In the genomic region with DNA sequence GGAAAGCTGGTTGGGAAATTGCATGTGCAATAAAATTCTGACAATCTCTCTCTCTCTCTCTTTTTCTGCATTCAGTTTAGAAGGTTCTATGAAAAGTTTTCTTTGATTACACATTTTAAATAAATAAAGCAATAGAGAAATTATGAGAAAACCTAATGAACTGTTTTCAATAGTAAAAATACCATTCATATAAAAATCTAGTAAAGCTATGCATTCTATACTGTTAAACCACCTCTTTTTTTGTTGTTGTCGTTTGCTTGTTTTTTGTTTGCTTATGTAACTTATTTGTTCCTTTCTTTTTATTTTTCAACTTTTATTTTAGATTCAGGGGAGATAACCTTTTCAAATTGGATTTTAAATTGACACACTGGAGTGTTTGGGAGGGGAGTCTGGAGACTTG, we compare ENCODE assay signal across 1 cellular context.
TF ChIP-seq lines count a peak whose summit lies in the region.

No MANE protein-coding gene starts in this region.

TF ChIP-seq in HepG2, 621 proteins besides CTCF, POLR2A, EP300 and RAD21:
- TF ChIP-seq BRCA1 (CRISPR knock-in tag; IDR thresholded peaks at IDR 0.05) (no peak), ARNT (IDR thresholded peaks at IDR 0.05) (no peak), NFIC (IDR thresholded peaks at IDR 0.05; ENCODE audit: low read length) (no peak), ZNF598 (CRISPR knock-in tag; IDR thresholded peaks at IDR 0.05; ENCODE audit: borderline replicate concordance) (no peak), NAIF1 (CRISPR knock-in tag; IDR thresholded peaks at IDR 0.05; ENCODE audit: borderline replicate concordance) (no peak), MEIS2 (CRISPR knock-in tag; IDR thresholded peaks at IDR 0.05) (no peak), YEATS4 (CRISPR knock-in tag; IDR thresholded peaks at IDR 0.05; ENCODE audit: borderline replicate concordance) (no peak), REXO4 (CRISPR knock-in tag; IDR thresholded peaks at IDR 0.05; ENCODE audit: borderline replicate concordance) (no peak), ARNTL (CRISPR knock-in tag; IDR thresholded peaks at IDR 0.05) (no peak), ZSCAN31 (CRISPR knock-in tag; IDR thresholded peaks at IDR 0.05; ENCODE audit: low read depth) (no peak), HNRNPK (IDR thresholded peaks at IDR 0.05; ENCODE audit: low read depth, low read length, poor library complexity, severe bottlenecking) (no peak)
- TF ChIP-seq, protein P1, sequence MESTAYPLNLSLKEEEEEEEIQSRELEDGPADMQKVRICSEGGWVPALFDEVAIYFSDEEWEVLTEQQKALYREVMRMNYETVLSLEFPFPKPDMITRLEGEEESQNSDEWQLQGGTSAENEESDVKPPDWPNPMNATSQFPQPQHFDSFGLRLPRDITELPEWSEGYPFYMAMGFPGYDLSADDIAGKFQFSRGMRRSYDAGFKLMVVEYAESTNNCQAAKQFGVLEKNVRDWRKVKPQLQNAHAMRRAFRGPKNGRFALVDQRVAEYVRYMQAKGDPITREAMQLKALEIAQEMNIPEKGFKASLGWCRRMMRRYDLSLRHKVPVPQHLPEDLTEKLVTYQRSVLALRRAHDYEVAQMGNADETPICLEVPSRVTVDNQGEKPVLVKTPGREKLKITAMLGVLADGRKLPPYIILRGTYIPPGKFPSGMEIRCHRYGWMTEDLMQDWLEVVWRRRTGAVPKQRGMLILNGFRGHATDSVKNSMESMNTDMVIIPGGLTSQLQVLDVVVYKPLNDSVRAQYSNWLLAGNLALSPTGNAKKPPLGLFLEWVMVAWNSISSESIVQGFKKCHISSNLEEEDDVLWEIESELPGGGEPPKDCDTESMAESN (CRISPR knock-in tag; conservative IDR thresholded peaks at IDR 0.05): no peak
- TF ChIP-seq, protein P2, sequence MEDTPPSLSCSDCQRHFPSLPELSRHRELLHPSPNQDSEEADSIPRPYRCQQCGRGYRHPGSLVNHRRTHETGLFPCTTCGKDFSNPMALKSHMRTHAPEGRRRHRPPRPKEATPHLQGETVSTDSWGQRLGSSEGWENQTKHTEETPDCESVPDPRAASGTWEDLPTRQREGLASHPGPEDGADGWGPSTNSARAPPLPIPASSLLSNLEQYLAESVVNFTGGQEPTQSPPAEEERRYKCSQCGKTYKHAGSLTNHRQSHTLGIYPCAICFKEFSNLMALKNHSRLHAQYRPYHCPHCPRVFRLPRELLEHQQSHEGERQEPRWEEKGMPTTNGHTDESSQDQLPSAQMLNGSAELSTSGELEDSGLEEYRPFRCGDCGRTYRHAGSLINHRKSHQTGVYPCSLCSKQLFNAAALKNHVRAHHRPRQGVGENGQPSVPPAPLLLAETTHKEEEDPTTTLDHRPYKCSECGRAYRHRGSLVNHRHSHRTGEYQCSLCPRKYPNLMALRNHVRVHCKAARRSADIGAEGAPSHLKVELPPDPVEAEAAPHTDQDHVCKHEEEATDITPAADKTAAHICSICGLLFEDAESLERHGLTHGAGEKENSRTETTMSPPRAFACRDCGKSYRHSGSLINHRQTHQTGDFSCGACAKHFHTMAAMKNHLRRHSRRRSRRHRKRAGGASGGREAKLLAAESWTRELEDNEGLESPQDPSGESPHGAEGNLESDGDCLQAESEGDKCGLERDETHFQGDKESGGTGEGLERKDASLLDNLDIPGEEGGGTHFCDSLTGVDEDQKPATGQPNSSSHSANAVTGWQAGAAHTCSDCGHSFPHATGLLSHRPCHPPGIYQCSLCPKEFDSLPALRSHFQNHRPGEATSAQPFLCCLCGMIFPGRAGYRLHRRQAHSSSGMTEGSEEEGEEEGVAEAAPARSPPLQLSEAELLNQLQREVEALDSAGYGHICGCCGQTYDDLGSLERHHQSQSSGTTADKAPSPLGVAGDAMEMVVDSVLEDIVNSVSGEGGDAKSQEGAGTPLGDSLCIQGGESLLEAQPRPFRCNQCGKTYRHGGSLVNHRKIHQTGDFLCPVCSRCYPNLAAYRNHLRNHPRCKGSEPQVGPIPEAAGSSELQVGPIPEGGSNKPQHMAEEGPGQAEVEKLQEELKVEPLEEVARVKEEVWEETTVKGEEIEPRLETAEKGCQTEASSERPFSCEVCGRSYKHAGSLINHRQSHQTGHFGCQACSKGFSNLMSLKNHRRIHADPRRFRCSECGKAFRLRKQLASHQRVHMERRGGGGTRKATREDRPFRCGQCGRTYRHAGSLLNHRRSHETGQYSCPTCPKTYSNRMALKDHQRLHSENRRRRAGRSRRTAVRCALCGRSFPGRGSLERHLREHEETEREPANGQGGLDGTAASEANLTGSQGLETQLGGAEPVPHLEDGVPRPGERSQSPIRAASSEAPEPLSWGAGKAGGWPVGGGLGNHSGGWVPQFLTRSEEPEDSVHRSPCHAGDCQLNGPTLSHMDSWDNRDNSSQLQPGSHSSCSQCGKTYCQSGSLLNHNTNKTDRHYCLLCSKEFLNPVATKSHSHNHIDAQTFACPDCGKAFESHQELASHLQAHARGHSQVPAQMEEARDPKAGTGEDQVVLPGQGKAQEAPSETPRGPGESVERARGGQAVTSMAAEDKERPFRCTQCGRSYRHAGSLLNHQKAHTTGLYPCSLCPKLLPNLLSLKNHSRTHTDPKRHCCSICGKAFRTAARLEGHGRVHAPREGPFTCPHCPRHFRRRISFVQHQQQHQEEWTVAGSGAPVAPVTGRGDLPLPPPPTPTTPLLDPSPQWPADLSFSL (CRISPR knock-in tag; IDR thresholded peaks at IDR 0.05): no peak
- TF ChIP-seq, protein P3, sequence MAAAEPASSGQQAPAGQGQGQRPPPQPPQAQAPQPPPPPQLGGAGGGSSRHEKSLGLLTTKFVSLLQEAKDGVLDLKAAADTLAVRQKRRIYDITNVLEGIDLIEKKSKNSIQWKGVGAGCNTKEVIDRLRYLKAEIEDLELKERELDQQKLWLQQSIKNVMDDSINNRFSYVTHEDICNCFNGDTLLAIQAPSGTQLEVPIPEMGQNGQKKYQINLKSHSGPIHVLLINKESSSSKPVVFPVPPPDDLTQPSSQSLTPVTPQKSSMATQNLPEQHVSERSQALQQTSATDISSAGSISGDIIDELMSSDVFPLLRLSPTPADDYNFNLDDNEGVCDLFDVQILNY (CRISPR knock-in tag; conservative IDR thresholded peaks at IDR 0.05): no peak
- TF ChIP-seq, protein P4, sequence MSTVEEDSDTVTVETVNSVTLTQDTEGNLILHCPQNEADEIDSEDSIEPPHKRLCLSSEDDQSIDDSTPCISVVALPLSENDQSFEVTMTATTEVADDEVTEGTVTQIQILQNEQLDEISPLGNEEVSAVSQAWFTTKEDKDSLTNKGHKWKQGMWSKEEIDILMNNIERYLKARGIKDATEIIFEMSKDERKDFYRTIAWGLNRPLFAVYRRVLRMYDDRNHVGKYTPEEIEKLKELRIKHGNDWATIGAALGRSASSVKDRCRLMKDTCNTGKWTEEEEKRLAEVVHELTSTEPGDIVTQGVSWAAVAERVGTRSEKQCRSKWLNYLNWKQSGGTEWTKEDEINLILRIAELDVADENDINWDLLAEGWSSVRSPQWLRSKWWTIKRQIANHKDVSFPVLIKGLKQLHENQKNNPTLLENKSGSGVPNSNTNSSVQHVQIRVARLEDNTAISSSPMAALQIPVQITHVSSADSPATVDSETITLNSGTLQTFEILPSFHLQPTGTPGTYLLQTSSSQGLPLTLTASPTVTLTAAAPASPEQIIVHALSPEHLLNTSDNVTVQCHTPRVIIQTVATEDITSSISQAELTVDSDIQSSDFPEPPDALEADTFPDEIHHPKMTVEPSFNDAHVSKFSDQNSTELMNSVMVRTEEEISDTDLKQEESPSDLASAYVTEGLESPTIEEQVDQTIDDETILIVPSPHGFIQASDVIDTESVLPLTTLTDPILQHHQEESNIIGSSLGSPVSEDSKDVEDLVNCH (CRISPR knock-in tag; IDR thresholded peaks at IDR 0.05): no peak
- TF ChIP-seq, protein P5, sequence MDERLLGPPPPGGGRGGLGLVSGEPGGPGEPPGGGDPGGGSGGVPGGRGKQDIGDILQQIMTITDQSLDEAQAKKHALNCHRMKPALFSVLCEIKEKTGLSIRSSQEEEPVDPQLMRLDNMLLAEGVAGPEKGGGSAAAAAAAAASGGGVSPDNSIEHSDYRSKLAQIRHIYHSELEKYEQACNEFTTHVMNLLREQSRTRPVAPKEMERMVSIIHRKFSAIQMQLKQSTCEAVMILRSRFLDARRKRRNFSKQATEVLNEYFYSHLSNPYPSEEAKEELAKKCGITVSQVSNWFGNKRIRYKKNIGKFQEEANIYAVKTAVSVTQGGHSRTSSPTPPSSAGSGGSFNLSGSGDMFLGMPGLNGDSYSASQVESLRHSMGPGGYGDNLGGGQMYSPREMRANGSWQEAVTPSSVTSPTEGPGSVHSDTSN (CRISPR knock-in tag; IDR thresholded peaks at IDR 0.05): no peak
TF ChIP-seq in HepG2: peak in this region for 0.
